Comparison of ENCODE assay signal across 8 cellular contexts in genomic region chr19:16112778-16113177, GRCh38. TPM values are rescaled to one million over a fixed set of nuclear protein-coding genes. Genes with fewer than 3 reads are reported as not detected.
DNase-seq lines count a peak whose midpoint lies in the region; ATAC-seq, FAIRE-seq and TF ChIP-seq lines count a peak whose summit lies in the region.

No MANE protein-coding gene starts in this region.

- no peak for DNase-seq in CD4-positive, alpha-beta T cell
- DNase-seq in MG63 (no peak), nephron progenitor cell (no peak), RCC 7860 (ENCODE audit: low spot score) (no peak), C1 segment of cervical spinal cord (lab: John Stamatoyannopoulos, UW) (no peak), activated gamma-delta T cell (lab: John Stamatoyannopoulos, UW) (no peak)
- no peak for DNase-seq in central memory CD8-positive, alpha-beta T cell (ENCODE audit: low spot score in 2 of 2)

- peak overlapping the region; percentile 96 for H3K27ac Mint-ChIP-seq in CD4-positive, alpha-beta T cell
- no peak overlapping the region for H3K27ac Mint-ChIP-seq in central memory CD8-positive, alpha-beta T cell (ENCODE audit: low read depth)
- H3K27ac Mint-ChIP-seq in nephron progenitor cell: no peak overlapping the region

- no peak for FAIRE-seq in RCC 7860 (lab: Jason Lieb, UNC)

- H3K4me3 Mint-ChIP-seq in CD4-positive, alpha-beta T cell: peak overlapping the region; percentile 95
- H3K4me3 Mint-ChIP-seq in central memory CD8-positive, alpha-beta T cell: peak overlapping the region; percentile 96
- peak overlapping the region; percentile 98 for H3K4me3 Mint-ChIP-seq in nephron progenitor cell

- H3K27ac ChIP-seq in CD4-positive, alpha-beta T cell (ENCODE audit: low read depth, low read length): peak overlapping the region; percentile 89

- peaks cover 39% of the 10 kb centered on the region for H3K36me3 Mint-ChIP-seq in CD4-positive, alpha-beta T cell (ENCODE audit: low read depth)
- peaks cover 22% of the 10 kb centered on the region for H3K36me3 Mint-ChIP-seq in central memory CD8-positive, alpha-beta T cell (ENCODE audit: insufficient read depth)
- peaks cover 6% of the 10 kb centered on the region for H3K36me3 Mint-ChIP-seq in nephron progenitor cell (ENCODE audit: low read depth)

- CTCF ChIA-PET in CD4-positive, alpha-beta T cell (lab: Charles Lee): interaction anchor here (2.1 kb wide), 1 partner anchor 50 kb away, joined by 8 read pairs; no protein-coding TSS in a partner anchor

- no peaks in the 10 kb centered on the region for H3K9me3 Mint-ChIP-seq in CD4-positive, alpha-beta T cell
- H3K9me3 Mint-ChIP-seq in central memory CD8-positive, alpha-beta T cell: no peaks in the 10 kb centered on the region
- H3K9me3 Mint-ChIP-seq in nephron progenitor cell: no peaks in the 10 kb centered on the region

- H3K36me3 ChIP-seq in MG63: peaks cover 41% of the 10 kb centered on the region

- H3K9me3 ChIP-seq in CD4-positive, alpha-beta T cell (ENCODE audit: control insufficient read depth, low read length): no peaks in the 10 kb centered on the region
- no peaks in the 10 kb centered on the region for H3K9me3 ChIP-seq in MG63

- peak overlapping the region; percentile 95 for H3K4me3 ChIP-seq in MG63

- H3K4me1 Mint-ChIP-seq in CD4-positive, alpha-beta T cell (ENCODE audit: low read depth): peaks cover 54% of the 10 kb centered on the region
- H3K4me1 Mint-ChIP-seq in central memory CD8-positive, alpha-beta T cell: peaks cover 45% of the 10 kb centered on the region
- peaks cover 25% of the 10 kb centered on the region for H3K4me1 Mint-ChIP-seq in nephron progenitor cell

- H3K27me3 Mint-ChIP-seq in CD4-positive, alpha-beta T cell: no peaks in the 10 kb centered on the region
- H3K27me3 Mint-ChIP-seq in central memory CD8-positive, alpha-beta T cell: no peaks in the 10 kb centered on the region
- peaks cover 3% of the 10 kb centered on the region for H3K27me3 Mint-ChIP-seq in nephron progenitor cell (ENCODE audit: low read depth, poor library complexity)

- intact Hi-C loops in CD4-positive, alpha-beta T cell (cut with DNase I, micrococcal nuclease): loop anchor here in 1 of 2 experiments (5.0 kb wide), 1 partner anchor 40 kb away; no protein-coding TSS in a partner anchor

- no peaks in the 10 kb centered on the region for H3K27me3 ChIP-seq in CD4-positive, alpha-beta T cell (ENCODE audit: control insufficient read depth, insufficient read depth, low read length)
- no peaks in the 10 kb centered on the region for H3K27me3 ChIP-seq in MG63

- POLR2A ChIA-PET in CD4-positive, alpha-beta T cell (lab: Charles Lee): interaction anchor here (0.5 to 3.2 kb wide), 6 partner anchors 26 to 503 kb away, joined by 3 to 25 read pairs (median 4); partner anchors contain the start of genes FAM32A and TPM4

- no peak for ATAC-seq in CD4-positive, alpha-beta T cell (ENCODE audit: poor library complexity)
- ATAC-seq in central memory CD8-positive, alpha-beta T cell (replicated peaks; ENCODE audit: extremely low read depth, poor library complexity, severe bottlenecking): no peak
- ATAC-seq in GM21515 (IDR thresholded peaks at IDR 0.05; ENCODE audit: unreplicated experiment): no peak

- TF ChIP-seq CTCF in CD4-positive, alpha-beta T cell (IDR thresholded peaks at IDR 0.05): no peak
- TF ChIP-seq CTCF in nephron progenitor cell (IDR thresholded peaks at IDR 0.05): no peak

RNA-seq across cellular contexts. Expression of gene RAB8A, which starts 1.1 kb away (rescaled TPM):
- total RNA-seq in CD4-positive, alpha-beta T cell: 10 to 100 TPM; 74.9 to 79.0 TPM
- 134 and 149 TPM in 2 replicates for total RNA-seq in MG63 (2014; rRNA removed; shearing (Covaris generic); ENCODE audit: low replicate concordance)

RNA-seq across cellular contexts. Expression of gene HSH2D, which starts 30.7 kb away (rescaled TPM):
- 10 to 100 TPM; 46.0 to 46.9 TPM for total RNA-seq in CD4-positive, alpha-beta T cell
- not detected in 2 replicates for total RNA-seq in MG63 (2014; rRNA removed; shearing (Covaris generic); ENCODE audit: low replicate concordance)

RNA-seq across cellular contexts. Expression of gene TPM4, which starts 36.5 kb away (rescaled TPM):
- 100 to 1,000 TPM; 182 to 185 TPM for total RNA-seq in CD4-positive, alpha-beta T cell
- 1,104 and 1,574 TPM in 2 replicates for total RNA-seq in MG63 (2014; rRNA removed; shearing (Covaris generic); ENCODE audit: low replicate concordance)

Comparison
In these comparisons a context has a peak if more than half of its experiments do, and no peak if none do; other contexts are left out.
1. RNA of gene HSH2D, which starts 30.7 kb away (total RNA-seq): 46.0 to 46.9 TPM in CD4-positive, alpha-beta T cell; not detected in MG63; every median in the first group is over 10 times any median in the second.
2. Peak in every context shown above with its lines, with median percentiles within 50 percentile points of each other: H3K4me3 Mint-ChIP-seq.